Comparison of ENCODE assay signal across 1 cellular context in genomic region chr18:62131305-62131909, GRCh38.
TF ChIP-seq lines count a peak whose summit lies in the region.

No MANE protein-coding gene starts in this region.

TF ChIP-seq in K562, 482 proteins besides CTCF, POLR2A, EP300 and RAD21 (continued from another document):
- TF ChIP-seq ARNT (IDR thresholded peaks at IDR 0.05) (no peak), E4F1 (CRISPR knock-in tag; IDR thresholded peaks at IDR 0.05; ENCODE audit: borderline replicate concordance) (no peak), KLF1 (tag; IDR thresholded peaks at IDR 0.05) (no peak)
TF ChIP-seq in K562: peak in this region for 2.
